In the genomic region with DNA sequence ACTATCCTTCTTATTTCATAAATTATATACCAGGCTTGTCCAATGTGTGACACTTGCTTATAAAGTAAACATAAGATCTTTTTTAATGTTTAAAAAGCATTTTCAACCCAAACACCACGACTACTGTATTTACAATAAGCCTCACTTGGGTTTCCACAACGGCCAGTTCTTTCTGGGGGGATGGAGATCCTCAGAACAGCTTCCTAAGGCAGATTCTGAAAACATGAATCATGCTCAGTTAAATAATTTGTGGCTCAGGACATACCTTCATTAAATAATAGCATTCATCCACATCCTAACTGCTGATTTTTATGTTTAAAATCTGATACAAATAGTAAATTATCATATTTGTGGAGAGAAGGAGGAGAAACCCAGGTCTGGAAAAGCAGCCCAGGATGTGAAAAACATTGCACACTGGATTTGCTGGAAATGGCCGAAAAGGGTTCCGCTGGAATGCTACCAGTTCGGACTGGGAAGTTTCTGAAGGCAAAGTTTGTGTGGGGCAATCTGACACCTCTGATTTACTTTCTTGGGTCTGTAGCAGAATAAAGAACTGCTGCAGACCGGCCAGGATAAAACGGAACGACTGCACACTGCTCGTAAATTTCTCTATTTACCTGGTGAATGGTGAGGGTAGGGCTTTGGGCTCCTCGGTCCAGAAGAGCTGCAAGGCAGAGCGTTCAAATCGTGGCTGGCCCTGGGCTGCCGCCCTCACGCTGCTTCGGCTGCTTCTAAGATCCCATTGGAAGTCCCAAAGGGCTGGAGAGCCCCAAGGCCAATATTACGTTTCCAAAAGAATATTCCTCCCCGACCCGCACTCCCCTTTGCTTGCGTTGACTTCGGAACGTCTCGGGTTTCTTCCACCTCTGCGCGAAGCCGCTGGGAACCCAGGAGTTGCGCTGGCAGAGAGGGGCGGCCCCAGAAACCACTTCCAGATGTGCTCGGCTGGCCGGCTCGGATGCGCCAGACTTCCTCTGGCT, we compare ENCODE assay signal across 8 cellular contexts. TPM values are rescaled to one million over a fixed set of nuclear protein-coding genes. Genes with fewer than 3 reads are reported as not detected.
DNase-seq lines count a peak whose midpoint lies in the region; ATAC-seq, FAIRE-seq and TF ChIP-seq lines count a peak whose summit lies in the region.

A gene with protein sequence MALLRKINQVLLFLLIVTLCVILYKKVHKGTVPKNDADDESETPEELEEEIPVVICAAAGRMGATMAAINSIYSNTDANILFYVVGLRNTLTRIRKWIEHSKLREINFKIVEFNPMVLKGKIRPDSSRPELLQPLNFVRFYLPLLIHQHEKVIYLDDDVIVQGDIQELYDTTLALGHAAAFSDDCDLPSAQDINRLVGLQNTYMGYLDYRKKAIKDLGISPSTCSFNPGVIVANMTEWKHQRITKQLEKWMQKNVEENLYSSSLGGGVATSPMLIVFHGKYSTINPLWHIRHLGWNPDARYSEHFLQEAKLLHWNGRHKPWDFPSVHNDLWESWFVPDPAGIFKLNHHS (minus strand): TSS at position 910 of the 980 bp plus-strand sequence. CDS start 30,539 bp downstream, outside the sequence.

- H4K20me1 ChIP-seq in astrocyte (ENCODE audit: insufficient read depth, low read length): no peaks in the 10 kb centered on the region

- CTCF ChIA-PET in activated CD4-positive, alpha-beta T cell treated with anti-CD3 and anti-CD28 coated beads, Interleukin-2, amount 10 ng/mL, durations not matched to agents 7 days and 5 days (lab: Charles Lee): no interaction called here

- peak within 1 kb of the TSS; percentile 85 for H2AFZ ChIP-seq in astrocyte (ENCODE audit: low read depth, low read length)

- peak within 1 kb of the TSS; percentile 82 for H3K9ac ChIP-seq in astrocyte (ENCODE audit: low read length)
- peak within 1 kb of the TSS; percentile 68 for H3K9ac ChIP-seq in iPS-18a (ENCODE audit: low read length)

- H3K9me3 Mint-ChIP-seq in activated CD4-positive, alpha-beta T cell treated with anti-CD3 and anti-CD28 coated beads, Interleukin-2, amount 10 ng/mL, durations not matched to agents 7 days and 5 days: no peaks in the 10 kb centered on the region
- no peaks in the 10 kb centered on the region for H3K9me3 Mint-ChIP-seq in astrocyte (ENCODE audit: unreplicated experiment)

- no peaks in the 10 kb centered on the region for H3K9me3 ChIP-seq in astrocyte (ENCODE audit: insufficient read depth, low read depth, low read length)
- H3K9me3 ChIP-seq in iPS-18a (ENCODE audit: control insufficient read depth, low read depth, low read length): no peaks in the 10 kb centered on the region
- H3K9me3 ChIP-seq in small intestine (ENCODE audit: control insufficient read depth, low read depth): no peaks in the 10 kb centered on the region

- POLR2A ChIA-PET in activated CD4-positive, alpha-beta T cell treated with anti-CD3 and anti-CD28 coated beads, Interleukin-2, amount 10 ng/mL, durations not matched to agents 7 days and 5 days (lab: Charles Lee): no interaction called here

- H3K4me3 Mint-ChIP-seq in activated CD4-positive, alpha-beta T cell treated with anti-CD3 and anti-CD28 coated beads, Interleukin-2, amount 10 ng/mL, durations not matched to agents 7 days and 5 days: peak within 1 kb of the TSS; percentile 40
- H3K4me3 Mint-ChIP-seq in astrocyte (ENCODE audit: unreplicated experiment): peak within 1 kb of the TSS; percentile 84

- H3K27me3 ChIP-seq in astrocyte (ENCODE audit: insufficient read depth, low read length) (no peaks in the 10 kb centered on the region), iPS-18a (ENCODE audit: control insufficient read depth, insufficient read depth, low read length) (peaks cover 36% of the 10 kb centered on the region), small intestine (ENCODE audit: control insufficient read depth in 2 of 2, insufficient read depth in 2 of 2, low read length in 2 of 2) (no peaks in the 10 kb centered on the region)

- H3K79me2 ChIP-seq in astrocyte (ENCODE audit: insufficient read depth, low read length): no peaks in the 10 kb centered on the region

- peaks cover 47% of the 10 kb centered on the region for H3K27me3 Mint-ChIP-seq in activated CD4-positive, alpha-beta T cell treated with anti-CD3 and anti-CD28 coated beads, Interleukin-2, amount 10 ng/mL, durations not matched to agents 7 days and 5 days
- peaks cover 2% of the 10 kb centered on the region for H3K27me3 Mint-ChIP-seq in astrocyte (ENCODE audit: low read depth, unreplicated experiment)

- H3K36me3 ChIP-seq in astrocyte (ENCODE audit: insufficient read depth, low read length) (no peaks in the 10 kb centered on the region), iPS-18a (ENCODE audit: control insufficient read depth, low read depth, low read length) (no peaks in the 10 kb centered on the region), small intestine (ENCODE audit: control insufficient read depth in 2 of 2, insufficient read depth in 2 of 2, low read length in 2 of 2) (no peaks in the 10 kb centered on the region)

- peak within 1 kb of the TSS; percentile 70 for H3K27ac ChIP-seq in astrocyte (ENCODE audit: low read depth, low read length)
- H3K27ac ChIP-seq in iPS-18a (ENCODE audit: low read length): no peak within 1 kb of the TSS
- H3K27ac ChIP-seq in small intestine (ENCODE audit: low read depth in 1 of 2, low read length in 1 of 2): peak within 1 kb of the TSS in 1 of 2 donors; percentile 51

- no peak for TF ChIP-seq CTCF in astrocyte (IDR thresholded peaks at IDR 0.05; ENCODE audit: insufficient read depth, low read depth, low read length)

- ATAC-seq in GM18909 (IDR thresholded peaks at IDR 0.05; ENCODE audit: poor library complexity, unreplicated experiment) (no peak), HG02588 (IDR thresholded peaks at IDR 0.05; ENCODE audit: unreplicated experiment) (no peak)

- H3K36me3 Mint-ChIP-seq in activated CD4-positive, alpha-beta T cell treated with anti-CD3 and anti-CD28 coated beads, Interleukin-2, amount 10 ng/mL, durations not matched to agents 7 days and 5 days (ENCODE audit: low read depth): no peaks in the 10 kb centered on the region
- peaks cover under 1% of the 10 kb centered on the region for H3K36me3 Mint-ChIP-seq in astrocyte (ENCODE audit: low read depth, unreplicated experiment)

- peaks cover 13% of the 10 kb centered on the region for H3K4me1 Mint-ChIP-seq in activated CD4-positive, alpha-beta T cell treated with anti-CD3 and anti-CD28 coated beads, Interleukin-2, amount 10 ng/mL, durations not matched to agents 7 days and 5 days
- H3K4me1 Mint-ChIP-seq in astrocyte (ENCODE audit: low read depth, unreplicated experiment): peaks cover 16% of the 10 kb centered on the region

- H3K27ac Mint-ChIP-seq in activated CD4-positive, alpha-beta T cell treated with anti-CD3 and anti-CD28 coated beads, Interleukin-2, amount 10 ng/mL, durations not matched to agents 7 days and 5 days: no peak within 1 kb of the TSS
- peak within 1 kb of the TSS; percentile 87 for H3K27ac Mint-ChIP-seq in astrocyte (ENCODE audit: unreplicated experiment)

- H3K4me1 ChIP-seq in astrocyte (ENCODE audit: insufficient read depth, low read length): peaks cover 15% of the 10 kb centered on the region
- peaks cover 1% of the 10 kb centered on the region for H3K4me1 ChIP-seq in iPS-18a (ENCODE audit: control insufficient read depth, low read depth, low read length)
- H3K4me1 ChIP-seq in small intestine (ENCODE audit: control insufficient read depth in 2 of 2, insufficient read depth in 1 of 2, low read depth in 1 of 2, low read length in 1 of 2): no peaks in the 10 kb centered on the region

- peak within 1 kb of the TSS; percentile 92 for H3K4me2 ChIP-seq in astrocyte (ENCODE audit: low read length)

- 10 to 15% (median 13%) methylated on average over 31 of the region's 31 CpGs for WGBS in small intestine, 3 donors

- peak; percentile 52 for FAIRE-seq in astrocyte (lab: Jason Lieb, UNC)
- no peak for FAIRE-seq in small intestine (lab: Jason Lieb, UNC)

- DNase-seq in activated CD4-positive, alpha-beta T cell treated with anti-CD3 and anti-CD28 coated beads, Interleukin-2, amount 10 ng/mL, durations not matched to agents 7 days and 5 days: no peak
- no peak for DNase-seq in activated CD4-positive, alpha-beta T cell treated with anti-CD3 and anti-CD28 coated beads for 1 hour
- DNase-seq in astrocyte (ENCODE audit: low read depth): peak; percentile 77
- peak; percentile 2 for DNase-seq in small intestine
- no peak for DNase-seq in NCI-H774 (lab: John Stamatoyannopoulos, UW)

- H3K4me3 ChIP-seq in astrocyte (ENCODE audit: insufficient read depth, low read depth, low read length) (peak within 1 kb of the TSS; percentile 75), iPS-18a (ENCODE audit: low read length) (peak within 1 kb of the TSS; percentile 81), small intestine (ENCODE audit: low read depth in 1 of 2, low read length in 2 of 2) (peak within 1 kb of the TSS in 1 of 2 donors; percentile 10)

RNA-seq across cellular contexts. Expression of the gene that starts here (rescaled TPM):
- not detected for total RNA-seq in activated CD4-positive, alpha-beta T cell treated with anti-CD3 and anti-CD28 coated beads, Interleukin-2, amount 10 ng/mL, durations not matched to agents 7 days and 5 days
- 11.1 and 12.2 TPM in 2 replicates for total RNA-seq in astrocyte
- 1 to 10 TPM in 1 of 3 donors, under 1 TPM in 1, not detected in 1; 0.54 to 5.2 TPM for polyA plus RNA-seq in small intestine

Comparison
In these comparisons a context has a peak if more than half of its experiments do, and no peak if none do; other contexts are left out.
1. RNA of the gene that starts here (total RNA-seq): 11.1 to 12.2 TPM in astrocyte; not detected in activated CD4-positive, alpha-beta T cell treated with anti-CD3 and anti-CD28 coated beads, Interleukin-2, amount 10 ng/mL, durations not matched to agents 7 days and 5 days; every median in the first group is over 10 times any median in the second.
2. DNase-seq: peak in astrocyte (single experiment) and small intestine (single experiment); none in activated CD4-positive, alpha-beta T cell treated with anti-CD3 and anti-CD28 coated beads, Interleukin-2, amount 10 ng/mL, durations not matched to agents 7 days and 5 days (single experiment), activated CD4-positive, alpha-beta T cell treated with anti-CD3 and anti-CD28 coated beads for 1 hour (single experiment) and NCI-H774 (single experiment).